ENCODE assay signal across 9 cellular contexts in the genomic region with DNA sequence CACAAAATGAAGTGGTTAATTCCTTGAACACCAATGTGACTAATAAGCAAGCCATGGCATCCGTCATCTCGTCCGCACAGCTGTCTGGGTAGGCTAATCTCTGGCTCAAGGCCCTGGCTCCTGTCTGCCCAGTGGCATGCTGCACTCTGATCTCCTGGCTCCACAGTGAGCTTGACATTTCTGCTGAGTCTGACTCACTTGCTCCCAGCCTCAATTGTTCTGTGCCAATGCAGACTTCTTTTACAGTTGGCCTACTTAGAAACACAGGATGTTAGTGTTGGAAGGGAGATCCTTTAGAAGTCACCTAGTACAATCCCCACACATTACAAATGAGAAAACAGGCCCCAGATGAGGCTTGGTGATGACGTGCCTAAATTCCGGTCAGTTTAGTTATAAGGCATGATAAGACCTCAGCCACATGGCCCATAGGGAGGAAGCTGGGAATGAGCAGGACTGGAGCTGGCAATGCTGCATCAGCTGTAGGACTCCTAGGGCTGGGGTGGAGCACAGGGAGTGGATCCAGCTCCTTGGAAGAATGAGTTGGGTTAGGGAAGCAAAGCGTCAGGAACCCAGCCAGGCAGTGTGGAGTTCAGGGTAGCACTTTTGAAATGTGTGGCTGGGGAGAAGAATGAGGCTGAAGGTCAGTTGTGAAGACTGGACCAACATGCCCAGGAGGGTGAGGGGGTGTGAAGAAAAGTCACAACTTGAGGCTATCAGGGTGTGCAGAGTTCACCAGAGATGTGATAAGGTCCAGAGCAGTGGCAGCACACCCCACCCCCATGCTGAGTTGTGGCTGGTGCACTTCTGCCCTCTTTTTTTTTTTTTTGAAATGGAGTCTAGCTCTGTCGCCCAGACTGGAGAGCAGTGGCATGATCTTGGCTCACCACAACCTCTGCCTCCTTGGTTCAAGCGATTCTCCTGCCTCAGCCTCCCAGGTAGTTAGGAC.
DNase-seq lines count a peak whose midpoint lies in the region; ATAC-seq, FAIRE-seq and TF ChIP-seq lines count a peak whose summit lies in the region.
"Had no signal": no experiment of that assay in that cellular context is flagged by ENCODE, and none has a peak within 500 bp of the region (broad histone marks: within the 10 kb centered on the region; RNA-seq: fewer than 3 reads in every experiment).

No MANE protein-coding gene starts in this region.

- intact Hi-C loops in lower lobe of right lung (cut with DNase I): no loop called here
- intact Hi-C loops in activated CD4-positive, alpha-beta T cell treated with anti-CD3 and anti-CD28 coated beads, Interleukin-2, amount 10 ng/mL, durations not matched to agents 24 days and 14 days (cut with micrococcal nuclease): no loop called here

- no peak overlapping the region for H3K4me3 ChIP-seq in lower lobe of right lung

- H3K9me3 ChIP-seq in lower lobe of right lung: no peaks in the 10 kb centered on the region

- TF ChIP-seq CTCF in lower lobe of right lung (IDR thresholded peaks at IDR 0.05): no peak

- no peak for FAIRE-seq in urothelium cell line (lab: Jason Lieb, UNC)
- FAIRE-seq: H1 had no signal

- H3K9me3 Mint-ChIP-seq in activated CD4-positive, alpha-beta T cell treated with anti-CD3 and anti-CD28 coated beads, Interleukin-2, amount 10 ng/mL, durations not matched to agents 24 days and 14 days: peaks cover 4% of the 10 kb centered on the region

- no peaks in the 10 kb centered on the region for H3K27me3 ChIP-seq in lower lobe of right lung (ENCODE audit: low read depth)

- DNase-seq in NCI-H82 (lab: John Stamatoyannopoulos, UW) (peak; percentile 62), dermis microvascular lymphatic vessel endothelial cell (ENCODE audit: low read depth in 2 of 2) (peak; percentile 80 to 98), lower lobe of right lung (no peak), urothelium cell line (ENCODE audit: low spot score) (peak; percentile 84)
- DNase-seq in activated CD4-positive, alpha-beta T cell treated with anti-CD3 and anti-CD28 coated beads, Interleukin-2, amount 10 ng/mL, durations not matched to agents 24 days and 14 days: no peak
- DNase-seq: SHP77 treated with DMSO at 0.1 percent for 48 hours had no signal

- H3K27ac ChIP-seq in lower lobe of right lung: peak overlapping the region; percentile 61

- no peaks in the 10 kb centered on the region for H3K27me3 Mint-ChIP-seq in activated CD4-positive, alpha-beta T cell treated with anti-CD3 and anti-CD28 coated beads, Interleukin-2, amount 10 ng/mL, durations not matched to agents 24 days and 14 days

- peaks cover 25% of the 10 kb centered on the region for H3K4me1 Mint-ChIP-seq in activated CD4-positive, alpha-beta T cell treated with anti-CD3 and anti-CD28 coated beads, Interleukin-2, amount 10 ng/mL, durations not matched to agents 24 days and 14 days

- H3K27ac Mint-ChIP-seq in activated CD4-positive, alpha-beta T cell treated with anti-CD3 and anti-CD28 coated beads, Interleukin-2, amount 10 ng/mL, durations not matched to agents 24 days and 14 days: no peak overlapping the region

- H3K4me1 ChIP-seq in lower lobe of right lung: peaks cover 35% of the 10 kb centered on the region

- ATAC-seq in lower lobe of right lung: peak; percentile 73 to 76
- ATAC-seq in GM18519 (IDR thresholded peaks at IDR 0.05; ENCODE audit: low FRiP score, unreplicated experiment): no peak
- no peak for ATAC-seq in GM21786 (IDR thresholded peaks at IDR 0.05; ENCODE audit: unreplicated experiment)

- no peaks in the 10 kb centered on the region for H3K36me3 ChIP-seq in lower lobe of right lung

- H3K36me3 Mint-ChIP-seq in activated CD4-positive, alpha-beta T cell treated with anti-CD3 and anti-CD28 coated beads, Interleukin-2, amount 10 ng/mL, durations not matched to agents 24 days and 14 days (ENCODE audit: low read depth): peaks cover 3% of the 10 kb centered on the region

- no peak overlapping the region for H3K4me3 Mint-ChIP-seq in activated CD4-positive, alpha-beta T cell treated with anti-CD3 and anti-CD28 coated beads, Interleukin-2, amount 10 ng/mL, durations not matched to agents 24 days and 14 days

Comparison
In these comparisons a context has a peak if more than half of its experiments do, and no peak if none do; other contexts are left out.
1. DNase-seq: peak in NCI-H82 (single experiment), dermis microvascular lymphatic vessel endothelial cell (2 of 2) and urothelium cell line (single experiment); none in lower lobe of right lung (single experiment) and activated CD4-positive, alpha-beta T cell treated with anti-CD3 and anti-CD28 coated beads, Interleukin-2, amount 10 ng/mL, durations not matched to agents 24 days and 14 days (single experiment).
2. ATAC-seq: peak in lower lobe of right lung (2 of 2); none in GM18519 (single experiment) and GM21786 (single experiment).